8 cellular contexts compared by ENCODE assay signal in the genomic region with DNA sequence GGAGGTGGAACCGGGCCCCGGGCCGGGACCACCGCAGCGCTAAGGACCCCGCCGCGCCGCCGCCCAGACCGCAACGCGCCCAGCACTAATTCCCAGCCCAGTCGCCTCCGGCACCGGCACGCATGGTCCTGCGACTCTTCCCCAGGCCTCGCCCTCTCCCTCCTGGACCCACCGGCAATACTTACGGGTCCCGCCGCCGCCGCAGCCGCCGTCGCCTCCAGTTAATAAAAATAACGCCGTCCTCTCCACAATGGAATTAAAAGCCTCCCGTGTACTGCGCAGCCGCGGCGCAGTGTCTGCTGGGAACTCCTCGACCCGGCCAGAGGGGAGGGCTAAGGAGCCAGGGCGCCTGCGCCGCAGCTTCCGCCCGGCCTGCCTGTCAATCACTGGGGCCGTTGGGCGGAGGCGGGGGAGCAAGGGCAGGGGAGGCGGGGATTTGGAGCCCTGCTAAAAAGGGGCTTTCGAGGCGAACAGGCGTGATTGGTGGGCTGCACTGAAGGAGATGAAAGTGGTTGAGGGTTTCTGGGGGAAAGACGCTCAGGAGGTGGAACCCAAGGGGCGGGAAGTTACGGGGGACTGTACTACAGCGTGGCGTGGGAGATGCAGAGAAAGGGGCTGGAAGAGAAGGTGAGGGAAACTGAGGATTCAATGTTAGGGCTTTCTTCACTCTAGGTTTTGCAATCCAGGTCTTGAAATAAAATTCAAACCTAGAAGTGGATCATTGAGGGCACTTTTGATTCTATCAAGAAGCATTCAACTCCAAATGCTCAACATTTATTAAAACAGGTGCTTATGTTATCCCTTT. TPM values are rescaled to one million over a fixed set of nuclear protein-coding genes. Genes with fewer than 3 reads are reported as not detected.
A peak's percentile ranks its signal among the peaks of the same experiment; 100 is the strongest.
DNase-seq lines count a peak whose midpoint lies in the region; ATAC-seq, FAIRE-seq and TF ChIP-seq lines count a peak whose summit lies in the region.

A gene with protein sequence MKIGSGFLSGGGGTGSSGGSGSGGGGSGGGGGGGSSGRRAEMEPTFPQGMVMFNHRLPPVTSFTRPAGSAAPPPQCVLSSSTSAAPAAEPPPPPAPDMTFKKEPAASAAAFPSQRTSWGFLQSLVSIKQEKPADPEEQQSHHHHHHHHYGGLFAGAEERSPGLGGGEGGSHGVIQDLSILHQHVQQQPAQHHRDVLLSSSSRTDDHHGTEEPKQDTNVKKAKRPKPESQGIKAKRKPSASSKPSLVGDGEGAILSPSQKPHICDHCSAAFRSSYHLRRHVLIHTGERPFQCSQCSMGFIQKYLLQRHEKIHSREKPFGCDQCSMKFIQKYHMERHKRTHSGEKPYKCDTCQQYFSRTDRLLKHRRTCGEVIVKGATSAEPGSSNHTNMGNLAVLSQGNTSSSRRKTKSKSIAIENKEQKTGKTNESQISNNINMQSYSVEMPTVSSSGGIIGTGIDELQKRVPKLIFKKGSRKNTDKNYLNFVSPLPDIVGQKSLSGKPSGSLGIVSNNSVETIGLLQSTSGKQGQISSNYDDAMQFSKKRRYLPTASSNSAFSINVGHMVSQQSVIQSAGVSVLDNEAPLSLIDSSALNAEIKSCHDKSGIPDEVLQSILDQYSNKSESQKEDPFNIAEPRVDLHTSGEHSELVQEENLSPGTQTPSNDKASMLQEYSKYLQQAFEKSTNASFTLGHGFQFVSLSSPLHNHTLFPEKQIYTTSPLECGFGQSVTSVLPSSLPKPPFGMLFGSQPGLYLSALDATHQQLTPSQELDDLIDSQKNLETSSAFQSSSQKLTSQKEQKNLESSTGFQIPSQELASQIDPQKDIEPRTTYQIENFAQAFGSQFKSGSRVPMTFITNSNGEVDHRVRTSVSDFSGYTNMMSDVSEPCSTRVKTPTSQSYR (minus strand): TSS at position 276 of the 805 bp plus-strand sequence. CDS start 331 bp downstream, outside the sequence.

- CTCF ChIA-PET in CD4-positive, alpha-beta T cell (lab: Charles Lee), result no interaction called here
- CTCF ChIA-PET in HepG2 (lab: Yijun Ruan, JAX; ENCODE audit: low intra/inter-chr PET ratio, low total read pairs), result no interaction called here

- H3K9me3 ChIP-seq in CD4-positive, alpha-beta T cell (ENCODE audit: control insufficient read depth, low read length), result no peaks in the 10 kb centered on the region
- H3K9me3 ChIP-seq in HepG2 (ENCODE audit: low read length), result no peaks in the 10 kb centered on the region

- in situ Hi-C loops in HepG2 (cut with HindIII; ENCODE audit: extremely low pct_ligation_motif_present, low pct_unique_long_range_greater_than_20kb), result loop anchor here (10.0 kb wide), 1 partner anchor 75 kb away; no protein-coding TSS in a partner anchor

- FAIRE-seq in HepG2 (lab: Jason Lieb, UNC), result no peak

- H3K4me3 Mint-ChIP-seq in CD4-positive, alpha-beta T cell, result peak within 1 kb of the TSS; percentile 98

- TF ChIP-seq CTCF in CD4-positive, alpha-beta T cell (IDR thresholded peaks at IDR 0.05), result no peak
- TF ChIP-seq CTCF in HepG2 (CRISPR knock-in tag; IDR thresholded peaks at IDR 0.05), result no peak

- peaks cover 1 to 6% of the 10 kb centered on the region in 2 experiments; a peak in 1 of 5 replicates for H3K36me3 ChIP-seq in HepG2 (replicated peaks in 1 of 2; ENCODE audit: control insufficient read depth in 1 of 2, insufficient read depth in 2 of 2, low read length in 2 of 2)

- peaks cover 48% of the 10 kb centered on the region for H3K36me3 Mint-ChIP-seq in CD4-positive, alpha-beta T cell (ENCODE audit: low read depth)

- peak; percentile 96 for ATAC-seq in CD4-positive, alpha-beta T cell (ENCODE audit: poor library complexity)
- ATAC-seq in GM19452 (IDR thresholded peaks at IDR 0.05; ENCODE audit: unreplicated experiment), result peak; percentile 95
- peak; percentile 70 for ATAC-seq in HG03575 (IDR thresholded peaks at IDR 0.05; ENCODE audit: extremely low read depth, insufficient number of reproducible peaks, low FRiP score, unreplicated experiment)
- ATAC-seq in HepG2, result peak; percentile 96

- peaks cover 46% of the 10 kb centered on the region for H3K79me2 ChIP-seq in HepG2 (ENCODE audit: insufficient read depth, low read length)

- peak within 1 kb of the TSS; percentile 84 for H2AFZ ChIP-seq in HepG2 (ENCODE audit: low read length)

- BruUV-seq in HepG2 (replicated peaks; lab: Mats Ljungman, UMichigan), result no TSS peak

- peak within 1 kb of the TSS; percentile 81 for H3K27ac ChIP-seq in CD4-positive, alpha-beta T cell (ENCODE audit: low read depth, low read length)
- H3K27ac ChIP-seq in HepG2 (ENCODE audit: extremely low read length, insufficient read depth, low read length), result peak within 1 kb of the TSS; percentile 77

- POLR2A ChIA-PET in CD4-positive, alpha-beta T cell (lab: Charles Lee), result interaction anchor here (1.0 to 2.3 kb wide), 5 partner anchors 28 to 260 kb away, joined by 3 to 8 read pairs (median 4); partner anchors contain the start of gene DDX59
- POLR2A ChIA-PET in HepG2 (lab: Yijun Ruan, JAX), result interaction anchor here (0.9 to 1.9 kb wide), 4 partner anchors 18 to 40 kb away, joined by 3 to 11 read pairs (median 4); no protein-coding TSS in a partner anchor

- H3K9me3 Mint-ChIP-seq in CD4-positive, alpha-beta T cell, result peaks cover 4% of the 10 kb centered on the region

- peak; percentile 86 to 94 (median 92) for DNase-seq in CD4-positive, alpha-beta T cell
- peak; percentile 99 for DNase-seq in NCI-H82 (lab: John Stamatoyannopoulos, UW)
- peak; percentile 90 to 93 for DNase-seq in activated CD4-positive, alpha-beta T cell treated with anti-CD3 and anti-CD28 coated beads, Interleukin-2, amount 50 U/mL, for 4 hours
- peak; percentile 97 for DNase-seq in dermis blood vessel endothelial cell
- peak; percentile 85 for DNase-seq in HepG2 (ENCODE audit: low spot score)
- peak; percentile 90 to 92 for DNase-seq in stimulated activated CD4-positive, alpha-beta T cell treated with anti-CD3 and anti-CD28 coated beads, Interleukin-2, amount 100 ng/mL, for 48 hours

- TF ChIP-seq EP300 in HepG2 (IDR thresholded peaks at IDR 0.05; ENCODE audit: low read depth in 2 of 2, low read length in 2 of 2) (no peak), HepG2 (CRISPR knock-in tag; IDR thresholded peaks at IDR 0.05; ENCODE audit: borderline replicate concordance) (no peak)

- H3K4me1 ChIP-seq in HepG2 (ENCODE audit: insufficient read depth, low read length), result peaks cover 81% of the 10 kb centered on the region

- peak within 1 kb of the TSS; percentile 93 for H3K4me2 ChIP-seq in HepG2 (ENCODE audit: low read depth, low read length)

- WGBS in HepG2 (ENCODE audit: low lambda C conversion rate), result under 1% methylated on average over 53 of the region's 54 CpGs

- peaks cover 56% of the 10 kb centered on the region for H3K4me1 Mint-ChIP-seq in CD4-positive, alpha-beta T cell (ENCODE audit: low read depth)

- no peaks in the 10 kb centered on the region for H3K27me3 ChIP-seq in CD4-positive, alpha-beta T cell (ENCODE audit: control insufficient read depth, insufficient read depth, low read length)
- H3K27me3 ChIP-seq in HepG2 (ENCODE audit: control insufficient read depth in 1 of 2, insufficient read depth in 2 of 2, low read length in 2 of 2), result no peaks in the 10 kb centered on the region

- intact Hi-C loops in CD4-positive, alpha-beta T cell (cut with DNase I, micrococcal nuclease), result loop anchor here (5.0 to 10.0 kb wide), 7 partner anchors 103 to 745 kb away; partner anchors contain the start of genes CAMSAP2 (in 1 of the 2), DDX59 (in 1 of the 2), KIF21B (in 1 of the 2) and TMEM9 (in 1 of the 2)
- intact Hi-C loops in HepG2 (cut with micrococcal nuclease; ENCODE audit: unreplicated experiment), result loop anchor here (2.0 to 5.0 kb wide), 3 partner anchors 37 to 108 kb away; no protein-coding TSS in a partner anchor

- TF ChIP-seq RAD21 in HepG2 (CRISPR knock-in tag; IDR thresholded peaks at IDR 0.05), result 0 out of 2 replicates have a peak, but pooled peaks have one; percentile 12

- H3K9ac ChIP-seq in HepG2 (ENCODE audit: insufficient read depth, low read depth, low read length), result peak within 1 kb of the TSS; percentile 96

- peak within 1 kb of the TSS; percentile 87 for H3K27ac Mint-ChIP-seq in CD4-positive, alpha-beta T cell

- no peaks in the 10 kb centered on the region for H3K27me3 Mint-ChIP-seq in CD4-positive, alpha-beta T cell

- no peaks in the 10 kb centered on the region; the same call in 1 of the 2 replicates for H4K20me1 ChIP-seq in HepG2 (ENCODE audit: insufficient read depth, low read length)

- TF ChIP-seq POLR2A in HepG2 (IDR thresholded peaks at IDR 0.05; ENCODE audit: insufficient read depth in 1 of 2, low read depth in 2 of 2, low read length in 2 of 2), result peak; percentile 36 to 56

- peak within 1 kb of the TSS; percentile 93 to 97 (median 93) for H3K4me3 ChIP-seq in HepG2 (replicated peaks in 1 of 3; ENCODE audit: insufficient read depth in 1 of 3, low read depth in 2 of 3, low read length in 3 of 3)

TF ChIP-seq in HepG2, 621 proteins besides CTCF, POLR2A, EP300 and RAD21 (continues in another document):
- TF ChIP-seq JDP2 (CRISPR knock-in tag; IDR thresholded peaks at IDR 0.05; ENCODE audit: borderline replicate concordance), result no peak

RNA-seq across cellular contexts. Expression of the gene that starts here (rescaled TPM):
- total RNA-seq in CD4-positive, alpha-beta T cell, result 10 to 100 TPM; 27.6 to 29.3 TPM
- total RNA-seq in dermis blood vessel endothelial cell (23.5 TPM in 2 replicates), HepG2 (2016; rRNA removed; fragmentation: Illumina TruSeq; extraction: Trizol) (20.6 and 33.1 TPM in 2 replicates)
- 0.91 and 0.97 TPM in 2 replicates for total RNA-seq in HepG2 (2016; cell fraction: cytosol; rRNA removed; fragmentation: Illumina TruSeq; extraction: Trizol; ENCODE audit: low read depth)
- total RNA-seq in HepG2 (2016; cell fraction: insoluble cytoplasmic fraction; rRNA removed; fragmentation: Illumina TruSeq; extraction: Trizol), result 21.0 and 32.1 TPM in 2 replicates
- total RNA-seq in HepG2 (2016; cell fraction: membrane; rRNA removed; fragmentation: Illumina TruSeq; extraction: Trizol), result 5.9 and 6.6 TPM in 2 replicates
- 23.8 TPM in 2 replicates for total RNA-seq in HepG2 (2016; cell fraction: nucleus; rRNA removed; fragmentation: Illumina TruSeq; extraction: Trizol)
- 7.5 and 7.7 TPM in 2 replicates for polyA plus RNA-seq in HepG2 (2011; rRNA removed)
- polyA plus RNA-seq in HepG2 (2011; cell fraction: cytosol; rRNA removed), result 2.5 and 4.8 TPM in 2 replicates
- 6.1 and 7.7 TPM in 2 replicates for polyA plus RNA-seq in HepG2 (2011; cell fraction: nucleus; rRNA removed)
- 11.4 and 12.2 TPM in 2 replicates for polyA plus RNA-seq in HepG2 (2012)
- polyA plus RNA-seq in HepG2 (2016; cell fraction: cytosol; fragmentation: Illumina TruSeq; extraction: Trizol; ENCODE audit: low read depth), result 0.29 and 0.38 TPM in 2 replicates
- 22.0 and 22.6 TPM in 2 replicates for polyA plus RNA-seq in HepG2 (2016; cell fraction: insoluble cytoplasmic fraction; fragmentation: Illumina TruSeq; extraction: Trizol; ENCODE audit: low read depth)
- polyA plus RNA-seq in HepG2 (2016; cell fraction: membrane; fragmentation: Illumina TruSeq; extraction: Trizol; ENCODE audit: low read depth), result 1.8 and 2.1 TPM in 2 replicates
- 18.7 and 19.3 TPM in 2 replicates for polyA plus RNA-seq in HepG2 (2016; cell fraction: nucleus; fragmentation: Illumina TruSeq; extraction: Trizol; ENCODE audit: insufficient read depth, low read depth)
- polyA minus RNA-seq in HepG2 (2011; rRNA and poly(A)+ RNA removed; ENCODE audit: low replicate concordance), result 15.7 and 16.3 TPM in 2 replicates
- 13.0 and 15.1 TPM in 2 replicates for polyA minus RNA-seq in HepG2 (2011; cell fraction: cytosol; rRNA and poly(A)+ RNA removed)
- polyA minus RNA-seq in HepG2 (2011; cell fraction: nucleus; rRNA and poly(A)+ RNA removed), result 35.4 and 37.0 TPM in 2 replicates

Comparison
In these comparisons a context has a peak if more than half of its experiments do, and no peak if none do; other contexts are left out.
1. Peak in every context shown above with its lines: DNase-seq, ATAC-seq, H3K4me3 ChIP-seq and H3K27ac ChIP-seq.